20 cellular contexts compared by ENCODE assay signal in genomic region chr3:123070471-123070870, GRCh38. TPM values are rescaled to one million over a fixed set of nuclear protein-coding genes. Genes with fewer than 3 reads are reported as not detected.
"Had no signal": no experiment of that assay in that cellular context is flagged by ENCODE, and none has a peak within 500 bp of the region (broad histone marks: within the 10 kb centered on the region; RNA-seq: fewer than 3 reads in every experiment).

No MANE protein-coding gene starts in this region.

- H3K36me3 ChIP-seq: breast epithelium, esophagus muscularis mucosa, left ventricle myocardium inferior, neutrophil, uterus had no signal

- H3K27ac ChIP-seq: breast epithelium, left ventricle myocardium inferior, neutrophil, psoas muscle, uterus had no signal

- ATAC-seq: activated CD4-positive, CD25-positive, alpha-beta regulatory T cell treated with anti-CD3 and anti-CD28 coated beads, Interleukin-2, amount 50 U/mL, for 24 hours; activated T-cell treated with anti-CD3 and anti-CD28 coated beads, Interleukin-2, amount 50 U/mL, for 72 hours; psoas muscle; sciatic nerve had no signal

- H3K27me3 Mint-ChIP-seq: activated naive CD8-positive, alpha-beta T cell treated with anti-CD3 and anti-CD28 coated beads for 36 hours had no signal

- H3K4me3 Mint-ChIP-seq: activated naive CD8-positive, alpha-beta T cell treated with anti-CD3 and anti-CD28 coated beads for 36 hours; activated T-cell treated with anti-CD3 and anti-CD28 coated beads, Interleukin-2, amount 50 U/mL, for 72 hours; T-helper 2 cell treated with Interferon-gamma antibody and Interleukin-4, amounts not matched to agents 5 μg/mL and 100 μg/mL, for 36 hours had no signal

- DNase-seq: activated CD4-positive, alpha-beta T cell treated with anti-CD3 and anti-CD28 coated beads, Interleukin-2, amount 50 U/mL, for 4 hours; activated gamma-delta T cell treated with Interleukin-2 at 50 U/mL for 16 hours; activated naive CD8-positive, alpha-beta T cell treated with anti-CD3 and anti-CD28 coated beads for 36 hours; activated T-cell treated with anti-CD3 and anti-CD28 coated beads, Interleukin-2, amount 50 U/mL, for 72 hours; aorta; foreskin fibroblast; left ventricle myocardium inferior; psoas muscle; stimulated activated CD4-positive, alpha-beta T cell treated with anti-CD3 and anti-CD28 coated beads, Interleukin-2, amount 100 ng/mL, for 48 hours; stimulated activated naive CD4-positive, alpha-beta T cell treated with Interleukin-2 at 50 U/mL for 16 hours; SW 1271; uterus had no signal

- H3K4me1 ChIP-seq: breast epithelium, uterus had no signal

- H3K27ac Mint-ChIP-seq: activated naive CD8-positive, alpha-beta T cell treated with anti-CD3 and anti-CD28 coated beads for 36 hours; activated T-cell treated with anti-CD3 and anti-CD28 coated beads, Interleukin-2, amount 50 U/mL, for 72 hours; T-helper 2 cell treated with Interferon-gamma antibody and Interleukin-4, amounts not matched to agents 5 μg/mL and 100 μg/mL, for 36 hours had no signal

- H3K4me3 ChIP-seq: breast epithelium, dorsolateral prefrontal cortex, esophagus muscularis mucosa, left ventricle myocardium inferior, psoas muscle, uterus had no signal

- H3K9me3 ChIP-seq: breast epithelium, esophagus muscularis mucosa, left ventricle myocardium inferior, neutrophil, psoas muscle, uterus had no signal

- H3K9me3 Mint-ChIP-seq: activated naive CD8-positive, alpha-beta T cell treated with anti-CD3 and anti-CD28 coated beads for 36 hours; activated T-cell treated with anti-CD3 and anti-CD28 coated beads, Interleukin-2, amount 50 U/mL, for 72 hours; T-helper 2 cell treated with Interferon-gamma antibody and Interleukin-4, amounts not matched to agents 5 μg/mL and 100 μg/mL, for 36 hours had no signal

- H3K27me3 ChIP-seq: breast epithelium, dorsolateral prefrontal cortex, esophagus muscularis mucosa, uterus had no signal

- FAIRE-seq: islet of Langerhans had no signal

RNA-seq across cellular contexts. Expression of gene SEMA5B, which starts 42.9 kb away (rescaled TPM):
- total RNA-seq: activated naive CD8-positive, alpha-beta T cell treated with anti-CD3 and anti-CD28 coated beads for 36 hours; activated T-cell treated with anti-CD3 and anti-CD28 coated beads, Interleukin-2, amount 50 U/mL, for 72 hours had no signal
